23 cellular contexts compared by ENCODE assay signal in the genomic region with DNA sequence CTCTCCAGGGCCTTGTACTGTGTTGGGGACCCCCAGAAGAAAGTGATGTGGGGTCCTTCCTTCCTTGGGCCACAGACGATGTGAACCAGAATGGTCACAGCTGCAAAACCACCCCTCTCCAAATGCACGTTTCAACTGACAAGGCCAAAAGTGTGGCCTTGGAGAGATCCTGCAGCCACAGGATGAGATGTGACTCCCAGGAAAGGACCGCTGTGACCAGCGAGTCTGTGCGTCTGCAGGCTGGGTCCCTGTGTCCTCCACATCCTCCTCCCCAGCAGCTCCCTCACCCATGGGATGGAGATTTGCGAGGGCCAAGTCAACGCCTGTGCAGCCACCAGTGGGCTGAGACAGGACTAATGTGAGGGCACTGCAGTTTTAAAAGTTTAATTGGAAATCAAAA.
DNase-seq lines count a peak whose midpoint lies in the region; ATAC-seq and TF ChIP-seq lines count a peak whose summit lies in the region.
"Had no signal": no experiment of that assay in that cellular context is flagged by ENCODE, and none has a peak within 500 bp of the region (broad histone marks: within the 10 kb centered on the region; RNA-seq: fewer than 3 reads in every experiment).

No MANE protein-coding gene starts in this region.

- H3K4me1 Mint-ChIP-seq in activated CD8-positive, alpha-beta memory T cell treated with anti-CD3 and anti-CD28 coated beads, Interleukin-2, amount 10 ng/mL, durations not matched to agents 7 days and 5 days: peaks cover 2% of the 10 kb centered on the region
- H3K4me1 Mint-ChIP-seq in endodermal cell: no peaks in the 10 kb centered on the region

- peaks cover 5% of the 10 kb centered on the region for H3K9me3 Mint-ChIP-seq in activated CD8-positive, alpha-beta memory T cell treated with anti-CD3 and anti-CD28 coated beads, Interleukin-2, amount 10 ng/mL, durations not matched to agents 7 days and 5 days (ENCODE audit: low read depth)
- peaks cover 41% of the 10 kb centered on the region for H3K9me3 Mint-ChIP-seq in endodermal cell

- no peaks in the 10 kb centered on the region for H4K20me1 ChIP-seq in osteoblast (ENCODE audit: insufficient read depth, low read length)

- intact Hi-C loops in upper lobe of right lung (cut with DNase I): no loop called here

- ATAC-seq in activated CD8-positive, alpha-beta memory T cell treated with anti-CD3 and anti-CD28 coated beads, Interleukin-2, amount 10 ng/mL, durations not matched to agents 7 days and 5 days: no peak
- no peak for ATAC-seq in upper lobe of right lung

- no peak overlapping the region for H3K9ac ChIP-seq in endodermal cell (ENCODE audit: extremely low read depth, low read length, poor library complexity, severe bottlenecking)

- TF ChIP-seq CTCF in endodermal cell (conservative IDR thresholded peaks at IDR 0.05) (no peak), osteoblast (IDR thresholded peaks at IDR 0.05; ENCODE audit: extremely low read depth, low read depth, low read length) (no peak), upper lobe of right lung (IDR thresholded peaks at IDR 0.05) (no peak)

- CTCF ChIA-PET in activated CD8-positive, alpha-beta memory T cell treated with anti-CD3 and anti-CD28 coated beads, Interleukin-2, amount 10 ng/mL, durations not matched to agents 7 days and 5 days (lab: Charles Lee): interaction anchor here (0.8 kb wide), 1 partner anchor 288 kb away, joined by 3 read pairs; no protein-coding TSS in a partner anchor

- no peaks in the 10 kb centered on the region for H3K4me1 ChIP-seq in endodermal cell (ENCODE audit: control insufficient read depth, insufficient read depth, low read length)
- no peaks in the 10 kb centered on the region for H3K4me1 ChIP-seq in osteoblast (ENCODE audit: insufficient read depth, low read length)
- no peaks in the 10 kb centered on the region for H3K4me1 ChIP-seq in upper lobe of right lung
- H3K4me1 ChIP-seq: BE2C had no signal

- H3K4me2 ChIP-seq in osteoblast (ENCODE audit: insufficient read depth, low read length): no peak overlapping the region
- H3K4me2 ChIP-seq: PC-9 had no signal

- H3K36me3 Mint-ChIP-seq in activated CD8-positive, alpha-beta memory T cell treated with anti-CD3 and anti-CD28 coated beads, Interleukin-2, amount 10 ng/mL, durations not matched to agents 7 days and 5 days: peaks cover 5% of the 10 kb centered on the region
- H3K36me3 Mint-ChIP-seq in endodermal cell (ENCODE audit: low read depth): peaks cover 13% of the 10 kb centered on the region

- no peak overlapping the region for H3K4me3 Mint-ChIP-seq in activated CD8-positive, alpha-beta memory T cell treated with anti-CD3 and anti-CD28 coated beads, Interleukin-2, amount 10 ng/mL, durations not matched to agents 7 days and 5 days
- H3K4me3 Mint-ChIP-seq in endodermal cell: no peak overlapping the region

- H3K27me3 Mint-ChIP-seq in activated CD8-positive, alpha-beta memory T cell treated with anti-CD3 and anti-CD28 coated beads, Interleukin-2, amount 10 ng/mL, durations not matched to agents 7 days and 5 days: peaks cover 10% of the 10 kb centered on the region
- no peaks in the 10 kb centered on the region for H3K27me3 Mint-ChIP-seq in endodermal cell (ENCODE audit: insufficient read depth)

- WGBS in endodermal cell (ENCODE audit: insufficient coverage in 1 of 2, insufficient read length in 1 of 2), 2 experiments: 89 to 93% methylated on average over 1 to 7 of the region's 7 CpGs

- DNase-seq in activated CD8-positive, alpha-beta memory T cell treated with anti-CD3 and anti-CD28 coated beads, Interleukin-2, amount 10 ng/mL, durations not matched to agents 7 days and 5 days: peak; percentile 22
- no peak for DNase-seq in activated CD8-positive, alpha-beta memory T cell treated with anti-CD3 and anti-CD28 coated beads, Interleukin-2, amount 50 U/mL, for 4 hours
- peak; percentile 31 for DNase-seq in endodermal cell
- DNase-seq in osteoblast (ENCODE audit: insufficient read length, low spot score, missing footprints): peak; percentile 71
- peak; percentile 41 for DNase-seq in upper lobe of right lung
- DNase-seq in RKO (ENCODE audit: low spot score): no peak
- no peak for DNase-seq in SIG-M5 (lab: John Stamatoyannopoulos, UW)
- DNase-seq in retina: no peak
- DNase-seq: 8988T, ACHN, BE2C, Calu3, DND-41, Karpas-422, NCI-H1092, NCI-H1417 treated with DMSO at 0.1 percent for 48 hours, NCI-H1694 treated with DMSO at 0.1 percent for 48 hours, NCI-H2081, NCI-H2227 treated with DMSO at 0.1 percent for 48 hours, NCI-H526 treated with DMSO at 0.1 percent for 48 hours, PC-9, RPMI8226, SHP77 had no signal

- H3K9me3 ChIP-seq in endodermal cell (ENCODE audit: control insufficient read depth, low read length): peaks cover 19% of the 10 kb centered on the region
- no peaks in the 10 kb centered on the region for H3K9me3 ChIP-seq in osteoblast (ENCODE audit: low read depth, low read length)
- H3K9me3 ChIP-seq in upper lobe of right lung: no peaks in the 10 kb centered on the region
- H3K9me3 ChIP-seq: BE2C had no signal

- no peak overlapping the region for H2AFZ ChIP-seq in osteoblast (ENCODE audit: low read length)
- H2AFZ ChIP-seq: PC-9 had no signal

- H3K27ac Mint-ChIP-seq in activated CD8-positive, alpha-beta memory T cell treated with anti-CD3 and anti-CD28 coated beads, Interleukin-2, amount 10 ng/mL, durations not matched to agents 7 days and 5 days: no peak overlapping the region
- no peak overlapping the region for H3K27ac Mint-ChIP-seq in endodermal cell

- H3K36me3 ChIP-seq in endodermal cell (ENCODE audit: control insufficient read depth, insufficient read depth, low read length): no peaks in the 10 kb centered on the region
- no peaks in the 10 kb centered on the region for H3K36me3 ChIP-seq in osteoblast (ENCODE audit: insufficient read depth, low read length)
- H3K36me3 ChIP-seq in upper lobe of right lung: no peaks in the 10 kb centered on the region
- H3K36me3 ChIP-seq: BE2C had no signal

- H3K27me3 ChIP-seq in endodermal cell (ENCODE audit: control insufficient read depth, insufficient read depth, low read length, poor library complexity, severe bottlenecking) (no peaks in the 10 kb centered on the region), osteoblast (ENCODE audit: insufficient read depth, low read length) (no peaks in the 10 kb centered on the region), upper lobe of right lung (no peaks in the 10 kb centered on the region)
- H3K27me3 ChIP-seq: BE2C had no signal

- no peaks in the 10 kb centered on the region for H3K79me2 ChIP-seq in osteoblast (ENCODE audit: insufficient read depth, low read length)

- no peak overlapping the region for H3K27ac ChIP-seq in endodermal cell (ENCODE audit: low read depth, low read length)
- no peak overlapping the region for H3K27ac ChIP-seq in osteoblast (ENCODE audit: low read depth, low read length)
- no peak overlapping the region for H3K27ac ChIP-seq in upper lobe of right lung
- H3K27ac ChIP-seq: PC-9 had no signal

- H3K4me3 ChIP-seq in endodermal cell (ENCODE audit: low read length) (no peak overlapping the region), osteoblast (ENCODE audit: insufficient read depth, low read length) (no peak overlapping the region), upper lobe of right lung (no peak overlapping the region)
- H3K4me3 ChIP-seq: PC-9 had no signal

Comparison
In these comparisons a context has a peak if more than half of its experiments do, and no peak if none do; other contexts are left out.
1. DNase-seq: peak in activated CD8-positive, alpha-beta memory T cell treated with anti-CD3 and anti-CD28 coated beads, Interleukin-2, amount 10 ng/mL, durations not matched to agents 7 days and 5 days (single experiment), endodermal cell (single experiment), osteoblast (single experiment) and upper lobe of right lung (single experiment); none in activated CD8-positive, alpha-beta memory T cell treated with anti-CD3 and anti-CD28 coated beads, Interleukin-2, amount 50 U/mL, for 4 hours (single experiment), RKO (single experiment), SIG-M5 (single experiment) and retina (single experiment).